ENCODE assay signal across 24 cellular contexts in genomic region chr10:80152820-80153219, GRCh38. TPM values are rescaled to one million over a fixed set of nuclear protein-coding genes. Genes with fewer than 3 reads are reported as not detected.
DNase-seq lines count a peak whose midpoint lies in the region; ATAC-seq, FAIRE-seq and TF ChIP-seq lines count a peak whose summit lies in the region.
"Had no signal": no experiment of that assay in that cellular context is flagged by ENCODE, and none has a peak within 500 bp of the region (broad histone marks: within the 10 kb centered on the region; RNA-seq: fewer than 3 reads in every experiment).

No MANE protein-coding gene starts in this region.

- H3K27ac Mint-ChIP-seq in CD4-positive, CD25-positive, alpha-beta regulatory T cell, result peak overlapping the region in 2 of 3 donors; percentile 41 to 75
- H3K27ac Mint-ChIP-seq in activated T-helper 2 cell treated with anti-CD3 and anti-CD28 coated beads, Interferon-gamma antibody, Interleukin-2, Interleukin-4, amounts not matched to agents 10 μg/mL and 5 μg/mL and 100 μg/mL, durations not matched to agents 14 hours and 24 hours and 36 hours, result peak overlapping the region; percentile 40
- H3K27ac Mint-ChIP-seq in naive thymus-derived CD4-positive, alpha-beta T cell, result peak overlapping the region in 7 of 9 donors; percentile 29 to 77 (median 60)

- H3K4me3 ChIP-seq in A549, result no peak overlapping the region
- H3K4me3 ChIP-seq in CD4-positive, CD25-positive, alpha-beta regulatory T cell (ENCODE audit: low read depth, low read length), result no peak overlapping the region
- no peak overlapping the region for H3K4me3 ChIP-seq in naive thymus-derived CD4-positive, alpha-beta T cell (ENCODE audit: low read length)
- no peak overlapping the region for H3K4me3 ChIP-seq in HAP-1
- H3K4me3 ChIP-seq: heart left ventricle, tibial nerve had no signal

- POLR2A ChIA-PET in A549 (lab: Yijun Ruan, JAX), result no interaction called here
- POLR2A ChIA-PET in naive thymus-derived CD4-positive, alpha-beta T cell (lab: Charles Lee), result interaction anchor here (0.8 kb wide), 1 partner anchor 9 kb away, joined by 3 read pairs; no protein-coding TSS in a partner anchor

- peaks cover 0 to 16% (median 2%) of the 10 kb centered on the region in 7 donors for H3K9me3 Mint-ChIP-seq in CD4-positive, CD25-positive, alpha-beta regulatory T cell
- H3K9me3 Mint-ChIP-seq in activated T-helper 2 cell treated with anti-CD3 and anti-CD28 coated beads, Interferon-gamma antibody, Interleukin-2, Interleukin-4, amounts not matched to agents 10 μg/mL and 5 μg/mL and 100 μg/mL, durations not matched to agents 14 hours and 24 hours and 36 hours, result peaks cover 4% of the 10 kb centered on the region
- H3K9me3 Mint-ChIP-seq in naive thymus-derived CD4-positive, alpha-beta T cell, result peaks cover 0 to 29% (median 6%) of the 10 kb centered on the region in 11 donors
- H3K9me3 Mint-ChIP-seq: activated T-helper 1 cell treated with anti-CD3 and anti-CD28 coated beads, Interleukin-12 subunit alpha, Interleukin-12 subunit beta, Interleukin-2, Interleukin-4 antibody, amounts not matched to agents 30 ng/mL and 10 ng/mL and 1 ng/mL, durations not matched to agents 14 hours and 24 hours and 36 hours had no signal

- TF ChIP-seq CTCF in A549 (IDR thresholded peaks at IDR 0.05), result no peak

- TF ChIP-seq POLR2A in A549 (IDR thresholded peaks at IDR 0.05; ENCODE audit: low read length), result no peak

- H3K27me3 ChIP-seq in CD4-positive, CD25-positive, alpha-beta regulatory T cell (ENCODE audit: control insufficient read depth, insufficient read depth, low read length), result no peaks in the 10 kb centered on the region
- no peaks in the 10 kb centered on the region for H3K27me3 ChIP-seq in naive thymus-derived CD4-positive, alpha-beta T cell (ENCODE audit: control insufficient read depth in 2 of 2, insufficient read depth in 2 of 2, low read length in 2 of 2)
- H3K27me3 ChIP-seq in HAP-1 (ENCODE audit: low read depth), result no peaks in the 10 kb centered on the region
- H3K27me3 ChIP-seq: heart left ventricle, tibial nerve had no signal

- no peak for TF ChIP-seq EP300 in A549 (IDR thresholded peaks at IDR 0.05)

- peak overlapping the region in 1 of 2 experiments; percentile 19; a peak in 1 of 6 replicates for H3K27ac ChIP-seq in A549
- no peak overlapping the region for H3K27ac ChIP-seq in CD4-positive, CD25-positive, alpha-beta regulatory T cell (ENCODE audit: insufficient read depth, low read length, poor library complexity, severe bottlenecking)
- no peak overlapping the region for H3K27ac ChIP-seq in naive thymus-derived CD4-positive, alpha-beta T cell (ENCODE audit: low read depth, low read length)

- H3K36me3 ChIP-seq in CD4-positive, CD25-positive, alpha-beta regulatory T cell (ENCODE audit: control insufficient read depth, insufficient read depth, low read length), result peaks cover 79% of the 10 kb centered on the region
- peaks cover 7 to 83% (median 22%) of the 10 kb centered on the region in 3 experiments for H3K36me3 ChIP-seq in naive thymus-derived CD4-positive, alpha-beta T cell (ENCODE audit: control insufficient read depth in 2 of 3, insufficient read depth in 3 of 3, low read length in 3 of 3)
- H3K36me3 ChIP-seq in HAP-1 (replicated peaks), result peaks cover 35% of the 10 kb centered on the region

- in situ Hi-C loops in HAP-1 (cut with MboI; ENCODE audit: low sequenced_read_pairs), result no loop called here

- no peak for TF ChIP-seq RAD21 in A549 (conservative IDR thresholded peaks at IDR 0.05 in 1 of 2, IDR thresholded peaks at IDR 0.05 in 1 of 2)

- no peak overlapping the region for H3K4me3 Mint-ChIP-seq in CD4-positive, CD25-positive, alpha-beta regulatory T cell
- H3K4me3 Mint-ChIP-seq in activated T-helper 2 cell treated with anti-CD3 and anti-CD28 coated beads, Interferon-gamma antibody, Interleukin-2, Interleukin-4, amounts not matched to agents 10 μg/mL and 5 μg/mL and 100 μg/mL, durations not matched to agents 14 hours and 24 hours and 36 hours (ENCODE audit: low read depth), result no peak overlapping the region
- H3K4me3 Mint-ChIP-seq in naive thymus-derived CD4-positive, alpha-beta T cell, result no peak overlapping the region
- H3K4me3 Mint-ChIP-seq: activated T-helper 1 cell treated with anti-CD3 and anti-CD28 coated beads, Interleukin-12 subunit alpha, Interleukin-12 subunit beta, Interleukin-2, Interleukin-4 antibody, amounts not matched to agents 30 ng/mL and 10 ng/mL and 1 ng/mL, durations not matched to agents 14 hours and 24 hours and 36 hours had no signal

- no peaks in the 10 kb centered on the region for H3K9me3 ChIP-seq in A549
- H3K9me3 ChIP-seq in CD4-positive, CD25-positive, alpha-beta regulatory T cell (ENCODE audit: control insufficient read depth in 2 of 2, low read length in 2 of 2), result peaks cover 0 to 8% of the 10 kb centered on the region in 2 experiments
- peaks cover 0 to 6% (median 0%) of the 10 kb centered on the region in 3 experiments for H3K9me3 ChIP-seq in naive thymus-derived CD4-positive, alpha-beta T cell (ENCODE audit: control insufficient read depth in 2 of 3, low read length in 3 of 3)
- peaks cover 11% of the 10 kb centered on the region for H3K9me3 ChIP-seq in HAP-1

- H3K4me1 ChIP-seq in A549 (no peaks in the 10 kb centered on the region; the same call in 2 of the 3 replicates), HAP-1 (no peaks in the 10 kb centered on the region)
- no peaks in the 10 kb centered on the region for H3K4me1 ChIP-seq in CD4-positive, CD25-positive, alpha-beta regulatory T cell (ENCODE audit: control insufficient read depth, insufficient read depth, low read length, poor library complexity, severe bottlenecking)
- H3K4me1 ChIP-seq in naive thymus-derived CD4-positive, alpha-beta T cell (ENCODE audit: control insufficient read depth in 2 of 2, insufficient read depth in 2 of 2, low read length in 2 of 2), result no peaks in the 10 kb centered on the region

- no peak for FAIRE-seq in A549 (lab: Jason Lieb, UNC)
- FAIRE-seq: D721Med, H1, HTR-8/SVneo had no signal

- intact Hi-C loops in activated T-helper 2 cell treated with anti-CD3 and anti-CD28 coated beads, Interferon-gamma antibody, Interleukin-2, Interleukin-4, amounts not matched to agents 10 μg/mL and 5 μg/mL and 100 μg/mL, durations not matched to agents 14 hours and 24 hours and 36 hours (cut with micrococcal nuclease), result loop anchor here (5.0 kb wide), 1 partner anchor 54 kb away; the partner anchor contains the start of gene ANXA11
- intact Hi-C loops in naive thymus-derived CD4-positive, alpha-beta T cell (cut with micrococcal nuclease), result no loop called here

- 95% methylated on average over 6 of the region's 6 CpGs for WGBS in A549 (ENCODE audit: missing lambda C conversion rate)

- peaks cover 77% of the 10 kb centered on the region for H3K36me3 Mint-ChIP-seq in CD4-positive, CD25-positive, alpha-beta regulatory T cell
- peaks cover 88% of the 10 kb centered on the region for H3K36me3 Mint-ChIP-seq in activated T-helper 2 cell treated with anti-CD3 and anti-CD28 coated beads, Interferon-gamma antibody, Interleukin-2, Interleukin-4, amounts not matched to agents 10 μg/mL and 5 μg/mL and 100 μg/mL, durations not matched to agents 14 hours and 24 hours and 36 hours (ENCODE audit: low read depth)
- peaks cover 21 to 94% (median 72%) of the 10 kb centered on the region in 5 donors for H3K36me3 Mint-ChIP-seq in naive thymus-derived CD4-positive, alpha-beta T cell

- no peak for DNase-seq in A549 (ENCODE audit: low read depth in 1 of 2, low spot score in 1 of 2)
- no peak for DNase-seq in CD4-positive, CD25-positive, alpha-beta regulatory T cell
- DNase-seq in activated T-helper 2 cell treated with anti-CD3 and anti-CD28 coated beads, Interferon-gamma antibody, Interleukin-2, Interleukin-4, amounts not matched to agents 10 μg/mL and 5 μg/mL and 100 μg/mL, durations not matched to agents 14 hours and 24 hours and 36 hours (ENCODE audit: low spot score), result no peak
- no peak for DNase-seq in naive thymus-derived CD4-positive, alpha-beta T cell
- no peak for DNase-seq in HAP-1 (ENCODE audit: low spot score in 2 of 2)
- DNase-seq in stimulated activated naive CD4-positive, alpha-beta T cell (lab: John Stamatoyannopoulos, UW), result no peak
- DNase-seq: AML-193; anterior cingulate cortex; cerebellar nuclear complex; effector memory CD4-positive, alpha-beta T cell; heart left ventricle; NCI-H1417; NCI-H526; occipital lobe; retina; SHP77 treated with DMSO at 0.1 percent for 48 hours; stimulated activated CD4-positive, alpha-beta T cell treated with anti-CD3 and anti-CD28 coated beads, Interleukin-12 subunit alpha, Interleukin-12 subunit beta, amount 100 ng/mL, for 4 hours had no signal

- CTCF ChIA-PET in A549 (lab: Yijun Ruan, JAX), result interaction anchor here (1.3 to 11.9 kb wide), 5 partner anchors 9 to 108 kb away, joined by 3 to 134 read pairs (median 6); no protein-coding TSS in a partner anchor
- CTCF ChIA-PET in naive thymus-derived CD4-positive, alpha-beta T cell (lab: Charles Lee), result no interaction called here

- no peak overlapping the region for H3K4me2 ChIP-seq in A549

- ATAC-seq in A549, result no peak
- no peak for ATAC-seq in CD4-positive, CD25-positive, alpha-beta regulatory T cell (ENCODE audit: low read depth in 2 of 2)
- ATAC-seq in naive thymus-derived CD4-positive, alpha-beta T cell, result no peak
- ATAC-seq in GM18511 (IDR thresholded peaks at IDR 0.05; ENCODE audit: unreplicated experiment), result no peak
- ATAC-seq: heart left ventricle had no signal

- peaks cover 0 to 16% (median 6%) of the 10 kb centered on the region in 4 donors for H3K4me1 Mint-ChIP-seq in CD4-positive, CD25-positive, alpha-beta regulatory T cell
- H3K4me1 Mint-ChIP-seq in activated T-helper 2 cell treated with anti-CD3 and anti-CD28 coated beads, Interferon-gamma antibody, Interleukin-2, Interleukin-4, amounts not matched to agents 10 μg/mL and 5 μg/mL and 100 μg/mL, durations not matched to agents 14 hours and 24 hours and 36 hours (ENCODE audit: low read depth), result peaks cover 7% of the 10 kb centered on the region
- peaks cover 0 to 20% (median 3%) of the 10 kb centered on the region in 7 donors for H3K4me1 Mint-ChIP-seq in naive thymus-derived CD4-positive, alpha-beta T cell

- no peaks in the 10 kb centered on the region for H3K27me3 Mint-ChIP-seq in CD4-positive, CD25-positive, alpha-beta regulatory T cell
- H3K27me3 Mint-ChIP-seq in activated T-helper 2 cell treated with anti-CD3 and anti-CD28 coated beads, Interferon-gamma antibody, Interleukin-2, Interleukin-4, amounts not matched to agents 10 μg/mL and 5 μg/mL and 100 μg/mL, durations not matched to agents 14 hours and 24 hours and 36 hours (ENCODE audit: low read depth), result no peaks in the 10 kb centered on the region
- H3K27me3 Mint-ChIP-seq in naive thymus-derived CD4-positive, alpha-beta T cell, result no peaks in the 10 kb centered on the region

RNA-seq across cellular contexts. Expression of gene PLAC9, which starts 20.3 kb away (rescaled TPM):
- polyA plus RNA-seq in A549 (2011; rRNA removed) (not detected in 2 replicates), A549 (2017; fragmentation: RNase III; extraction: RNeasy Plus Mini Kit Qiagen cat#74134 plus additional on column Dnase treatment) (not detected in 3 replicates)
- 0.05 and 0.07 TPM in 2 replicates for polyA plus RNA-seq in A549 (2012; cell fraction: cytosol; rRNA removed)
- 0.07 TPM in 1 of 2 replicates, not detected in the other for polyA plus RNA-seq in A549 (2012; cell fraction: nucleus; rRNA removed)
- polyA minus RNA-seq in A549 (2011; rRNA and poly(A)+ RNA removed), result not detected in 2 replicates
- not detected for total RNA-seq in CD4-positive, CD25-positive, alpha-beta regulatory T cell
- 1 to 10 TPM in 1 of 4 donors, under 1 TPM in 1, not detected in 2; 0.33 to 1.1 TPM for polyA plus RNA-seq in CD4-positive, CD25-positive, alpha-beta regulatory T cell
- total RNA-seq in activated T-helper 2 cell treated with anti-CD3 and anti-CD28 coated beads, Interferon-gamma antibody, Interleukin-2, Interleukin-4, amounts not matched to agents 10 μg/mL and 5 μg/mL and 100 μg/mL, durations not matched to agents 14 hours and 24 hours and 36 hours, result not detected in 2 replicates
- total RNA-seq in naive thymus-derived CD4-positive, alpha-beta T cell, result not detected
- polyA plus RNA-seq in naive thymus-derived CD4-positive, alpha-beta T cell, result not detected
- total RNA-seq: activated T-helper 1 cell treated with anti-CD3 and anti-CD28 coated beads, Interleukin-12 subunit alpha, Interleukin-12 subunit beta, Interleukin-2, Interleukin-4 antibody, amounts not matched to agents 30 ng/mL and 10 ng/mL and 1 ng/mL, durations not matched to agents 14 hours and 24 hours and 36 hours; T-helper 1 cell treated with Interleukin-12 subunit alpha and Interleukin-12 subunit beta and Interleukin-4 antibody, amounts not matched to agents 30 ng/mL and 1 ng/mL, for 36 hours had no signal

RNA-seq across cellular contexts. Expression of gene ANXA11, which starts 52.5 kb away (rescaled TPM):
- polyA plus RNA-seq in A549 (2011; rRNA removed) (92.6 and 123 TPM in 2 replicates), A549 (2017; fragmentation: RNase III; extraction: RNeasy Plus Mini Kit Qiagen cat#74134 plus additional on column Dnase treatment) (117 to 121 TPM (median 119 TPM) in 3 replicates)
- polyA plus RNA-seq in A549 (2012; cell fraction: cytosol; rRNA removed), result 98.4 and 119 TPM in 2 replicates
- polyA plus RNA-seq in A549 (2012; cell fraction: nucleus; rRNA removed), result 109 and 134 TPM in 2 replicates
- polyA minus RNA-seq in A549 (2011; rRNA and poly(A)+ RNA removed), result 78.8 and 93.8 TPM in 2 replicates
- 252 TPM for total RNA-seq in CD4-positive, CD25-positive, alpha-beta regulatory T cell
- polyA plus RNA-seq in CD4-positive, CD25-positive, alpha-beta regulatory T cell, result 100 to 1,000 TPM; 253 to 316 (median 283) TPM
- 251 and 264 TPM in 2 replicates for total RNA-seq in activated T-helper 2 cell treated with anti-CD3 and anti-CD28 coated beads, Interferon-gamma antibody, Interleukin-2, Interleukin-4, amounts not matched to agents 10 μg/mL and 5 μg/mL and 100 μg/mL, durations not matched to agents 14 hours and 24 hours and 36 hours
- 100 to 1,000 TPM; 189 to 247 (median 231) TPM for total RNA-seq in naive thymus-derived CD4-positive, alpha-beta T cell
- 100 to 1,000 TPM; 212 to 278 TPM for polyA plus RNA-seq in naive thymus-derived CD4-positive, alpha-beta T cell
